In the genomic region with DNA sequence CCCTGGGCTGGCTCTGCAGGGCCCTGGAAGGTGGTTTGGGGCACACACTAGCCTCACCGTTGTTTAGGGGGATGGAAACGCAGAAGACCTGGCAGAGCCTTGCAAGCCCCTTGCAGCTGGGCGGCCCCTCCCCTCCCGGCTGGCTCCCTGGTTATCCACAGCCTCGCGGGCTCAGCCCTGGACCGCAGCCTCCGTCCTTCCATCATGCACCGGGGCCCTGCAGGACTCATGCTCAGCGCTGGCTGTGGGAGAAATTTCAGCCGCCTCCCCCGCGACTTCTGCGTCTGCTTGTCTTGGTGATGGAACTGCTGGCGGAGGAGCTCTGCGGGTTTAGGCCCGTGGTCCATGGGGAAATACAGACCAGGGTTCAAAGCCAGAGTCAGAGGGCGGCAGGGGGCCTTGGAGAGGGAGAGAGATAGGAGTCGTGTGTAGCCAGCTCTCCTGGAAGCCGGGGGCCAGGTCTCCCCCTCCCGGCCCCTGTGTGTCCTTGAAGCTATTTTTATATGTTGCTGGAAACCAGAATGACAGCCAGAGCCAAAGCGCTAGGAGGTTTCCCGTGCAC, we compare ENCODE assay signal across 1 cellular context.
TF ChIP-seq lines count a peak whose summit lies in the region.

No MANE protein-coding gene starts in this region.

TF ChIP-seq in WTC11, 78 proteins besides CTCF, POLR2A, EP300 and RAD21:
- TF ChIP-seq, protein P1, sequence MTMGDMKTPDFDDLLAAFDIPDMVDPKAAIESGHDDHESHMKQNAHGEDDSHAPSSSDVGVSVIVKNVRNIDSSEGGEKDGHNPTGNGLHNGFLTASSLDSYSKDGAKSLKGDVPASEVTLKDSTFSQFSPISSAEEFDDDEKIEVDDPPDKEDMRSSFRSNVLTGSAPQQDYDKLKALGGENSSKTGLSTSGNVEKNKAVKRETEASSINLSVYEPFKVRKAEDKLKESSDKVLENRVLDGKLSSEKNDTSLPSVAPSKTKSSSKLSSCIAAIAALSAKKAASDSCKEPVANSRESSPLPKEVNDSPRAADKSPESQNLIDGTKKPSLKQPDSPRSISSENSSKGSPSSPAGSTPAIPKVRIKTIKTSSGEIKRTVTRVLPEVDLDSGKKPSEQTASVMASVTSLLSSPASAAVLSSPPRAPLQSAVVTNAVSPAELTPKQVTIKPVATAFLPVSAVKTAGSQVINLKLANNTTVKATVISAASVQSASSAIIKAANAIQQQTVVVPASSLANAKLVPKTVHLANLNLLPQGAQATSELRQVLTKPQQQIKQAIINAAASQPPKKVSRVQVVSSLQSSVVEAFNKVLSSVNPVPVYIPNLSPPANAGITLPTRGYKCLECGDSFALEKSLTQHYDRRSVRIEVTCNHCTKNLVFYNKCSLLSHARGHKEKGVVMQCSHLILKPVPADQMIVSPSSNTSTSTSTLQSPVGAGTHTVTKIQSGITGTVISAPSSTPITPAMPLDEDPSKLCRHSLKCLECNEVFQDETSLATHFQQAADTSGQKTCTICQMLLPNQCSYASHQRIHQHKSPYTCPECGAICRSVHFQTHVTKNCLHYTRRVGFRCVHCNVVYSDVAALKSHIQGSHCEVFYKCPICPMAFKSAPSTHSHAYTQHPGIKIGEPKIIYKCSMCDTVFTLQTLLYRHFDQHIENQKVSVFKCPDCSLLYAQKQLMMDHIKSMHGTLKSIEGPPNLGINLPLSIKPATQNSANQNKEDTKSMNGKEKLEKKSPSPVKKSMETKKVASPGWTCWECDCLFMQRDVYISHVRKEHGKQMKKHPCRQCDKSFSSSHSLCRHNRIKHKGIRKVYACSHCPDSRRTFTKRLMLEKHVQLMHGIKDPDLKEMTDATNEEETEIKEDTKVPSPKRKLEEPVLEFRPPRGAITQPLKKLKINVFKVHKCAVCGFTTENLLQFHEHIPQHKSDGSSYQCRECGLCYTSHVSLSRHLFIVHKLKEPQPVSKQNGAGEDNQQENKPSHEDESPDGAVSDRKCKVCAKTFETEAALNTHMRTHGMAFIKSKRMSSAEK (CRISPR knock-in tag; IDR thresholded peaks at IDR 0.05; ENCODE audit: borderline replicate concordance): no peak
- no peak for TF ChIP-seq ZNF263 (CRISPR knock-in tag; IDR thresholded peaks at IDR 0.05; ENCODE audit: low read depth)
- TF ChIP-seq JAZF1 (CRISPR knock-in tag; IDR thresholded peaks at IDR 0.05): no peak
- TF ChIP-seq, protein P2, sequence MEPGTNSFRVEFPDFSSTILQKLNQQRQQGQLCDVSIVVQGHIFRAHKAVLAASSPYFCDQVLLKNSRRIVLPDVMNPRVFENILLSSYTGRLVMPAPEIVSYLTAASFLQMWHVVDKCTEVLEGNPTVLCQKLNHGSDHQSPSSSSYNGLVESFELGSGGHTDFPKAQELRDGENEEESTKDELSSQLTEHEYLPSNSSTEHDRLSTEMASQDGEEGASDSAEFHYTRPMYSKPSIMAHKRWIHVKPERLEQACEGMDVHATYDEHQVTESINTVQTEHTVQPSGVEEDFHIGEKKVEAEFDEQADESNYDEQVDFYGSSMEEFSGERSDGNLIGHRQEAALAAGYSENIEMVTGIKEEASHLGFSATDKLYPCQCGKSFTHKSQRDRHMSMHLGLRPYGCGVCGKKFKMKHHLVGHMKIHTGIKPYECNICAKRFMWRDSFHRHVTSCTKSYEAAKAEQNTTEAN (CRISPR knock-in tag; IDR thresholded peaks at IDR 0.05): no peak
- TF ChIP-seq, protein P3, sequence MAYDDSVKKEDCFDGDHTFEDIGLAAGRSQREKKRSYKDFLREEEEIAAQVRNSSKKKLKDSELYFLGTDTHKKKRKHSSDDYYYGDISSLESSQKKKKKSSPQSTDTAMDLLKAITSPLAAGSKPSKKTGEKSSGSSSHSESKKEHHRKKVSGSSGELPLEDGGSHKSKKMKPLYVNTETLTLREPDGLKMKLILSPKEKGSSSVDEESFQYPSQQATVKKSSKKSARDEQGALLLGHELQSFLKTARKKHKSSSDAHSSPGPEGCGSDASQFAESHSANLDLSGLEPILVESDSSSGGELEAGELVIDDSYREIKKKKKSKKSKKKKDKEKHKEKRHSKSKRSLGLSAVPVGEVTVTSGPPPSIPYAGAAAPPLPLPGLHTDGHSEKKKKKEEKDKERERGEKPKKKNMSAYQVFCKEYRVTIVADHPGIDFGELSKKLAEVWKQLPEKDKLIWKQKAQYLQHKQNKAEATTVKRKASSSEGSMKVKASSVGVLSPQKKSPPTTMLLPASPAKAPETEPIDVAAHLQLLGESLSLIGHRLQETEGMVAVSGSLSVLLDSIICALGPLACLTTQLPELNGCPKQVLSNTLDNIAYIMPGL (CRISPR knock-in tag; IDR thresholded peaks at IDR 0.05): no peak
- TF ChIP-seq, protein P4, sequence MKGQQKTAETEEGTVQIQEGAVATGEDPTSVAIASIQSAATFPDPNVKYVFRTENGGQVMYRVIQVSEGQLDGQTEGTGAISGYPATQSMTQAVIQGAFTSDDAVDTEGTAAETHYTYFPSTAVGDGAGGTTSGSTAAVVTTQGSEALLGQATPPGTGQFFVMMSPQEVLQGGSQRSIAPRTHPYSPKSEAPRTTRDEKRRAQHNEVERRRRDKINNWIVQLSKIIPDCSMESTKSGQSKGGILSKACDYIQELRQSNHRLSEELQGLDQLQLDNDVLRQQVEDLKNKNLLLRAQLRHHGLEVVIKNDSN (CRISPR knock-in tag; IDR thresholded peaks at IDR 0.05): no peak
- TF ChIP-seq, protein P5, sequence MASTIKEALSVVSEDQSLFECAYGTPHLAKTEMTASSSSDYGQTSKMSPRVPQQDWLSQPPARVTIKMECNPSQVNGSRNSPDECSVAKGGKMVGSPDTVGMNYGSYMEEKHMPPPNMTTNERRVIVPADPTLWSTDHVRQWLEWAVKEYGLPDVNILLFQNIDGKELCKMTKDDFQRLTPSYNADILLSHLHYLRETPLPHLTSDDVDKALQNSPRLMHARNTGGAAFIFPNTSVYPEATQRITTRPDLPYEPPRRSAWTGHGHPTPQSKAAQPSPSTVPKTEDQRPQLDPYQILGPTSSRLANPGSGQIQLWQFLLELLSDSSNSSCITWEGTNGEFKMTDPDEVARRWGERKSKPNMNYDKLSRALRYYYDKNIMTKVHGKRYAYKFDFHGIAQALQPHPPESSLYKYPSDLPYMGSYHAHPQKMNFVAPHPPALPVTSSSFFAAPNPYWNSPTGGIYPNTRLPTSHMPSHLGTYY (CRISPR knock-in tag; IDR thresholded peaks at IDR 0.05): no peak
- TF ChIP-seq FOXJ3 (CRISPR knock-in tag; IDR thresholded peaks at IDR 0.05; ENCODE audit: borderline replicate concordance): no peak
- TF ChIP-seq, protein P6, sequence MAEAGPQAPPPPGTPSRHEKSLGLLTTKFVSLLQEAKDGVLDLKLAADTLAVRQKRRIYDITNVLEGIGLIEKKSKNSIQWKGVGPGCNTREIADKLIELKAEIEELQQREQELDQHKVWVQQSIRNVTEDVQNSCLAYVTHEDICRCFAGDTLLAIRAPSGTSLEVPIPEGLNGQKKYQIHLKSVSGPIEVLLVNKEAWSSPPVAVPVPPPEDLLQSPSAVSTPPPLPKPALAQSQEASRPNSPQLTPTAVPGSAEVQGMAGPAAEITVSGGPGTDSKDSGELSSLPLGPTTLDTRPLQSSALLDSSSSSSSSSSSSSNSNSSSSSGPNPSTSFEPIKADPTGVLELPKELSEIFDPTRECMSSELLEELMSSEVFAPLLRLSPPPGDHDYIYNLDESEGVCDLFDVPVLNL (CRISPR knock-in tag; IDR thresholded peaks at IDR 0.05; ENCODE audit: borderline replicate concordance, low read depth): no peak
- no peak for TF ChIP-seq ZNF121 (CRISPR knock-in tag; IDR thresholded peaks at IDR 0.05)
- TF ChIP-seq ZNF396 (CRISPR knock-in tag; IDR thresholded peaks at IDR 0.05; ENCODE audit: borderline replicate concordance): no peak
- TF ChIP-seq, protein P7, sequence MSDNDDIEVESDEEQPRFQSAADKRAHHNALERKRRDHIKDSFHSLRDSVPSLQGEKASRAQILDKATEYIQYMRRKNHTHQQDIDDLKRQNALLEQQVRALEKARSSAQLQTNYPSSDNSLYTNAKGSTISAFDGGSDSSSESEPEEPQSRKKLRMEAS (CRISPR knock-in tag; IDR thresholded peaks at IDR 0.05): no peak
- no peak for TF ChIP-seq CBFB (CRISPR knock-in tag; IDR thresholded peaks at IDR 0.05; ENCODE audit: low read depth)
